9 cellular contexts compared by ENCODE assay signal in the genomic region with DNA sequence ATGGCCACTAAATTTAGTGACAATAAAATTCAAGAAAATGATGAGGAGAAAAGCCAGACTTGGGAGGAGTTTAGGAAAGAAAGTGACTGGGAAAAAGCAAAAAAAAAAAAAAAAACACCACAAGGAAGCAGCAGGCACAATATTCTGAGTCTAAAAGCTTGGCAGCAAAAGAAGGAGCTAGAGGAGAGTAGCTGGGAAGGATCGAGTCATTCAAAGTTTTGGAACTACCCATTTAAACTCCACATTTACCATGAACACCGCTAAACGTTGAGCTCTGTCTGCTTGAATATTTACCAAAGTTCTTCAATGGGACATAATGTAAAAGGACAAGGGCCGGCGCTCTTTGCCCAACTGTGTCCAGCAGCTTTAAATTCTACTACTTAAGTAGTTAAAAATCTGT.
DNase-seq lines count a peak whose midpoint lies in the region; ATAC-seq and TF ChIP-seq lines count a peak whose summit lies in the region.
"Had no signal": no experiment of that assay in that cellular context is flagged by ENCODE, and none has a peak within 500 bp of the region (broad histone marks: within the 10 kb centered on the region; RNA-seq: fewer than 3 reads in every experiment).

No MANE protein-coding gene starts in this region.

- H3K9me2 ChIP-seq in SK-N-SH, result no peaks in the 10 kb centered on the region

- peak overlapping the region; percentile 65 for H3K4me3 Mint-ChIP-seq in activated CD4-positive, alpha-beta T cell treated with anti-CD3 and anti-CD28 coated beads, Interleukin-2, amount 10 ng/mL, durations not matched to agents 24 days and 14 days
- peak overlapping the region; percentile 73 to 77 for H3K4me3 Mint-ChIP-seq in stimulated activated naive B cell treated with anti-CD40 and anti-IgM and Interleukin-4, amounts not matched to agents 10 μg/mL and 1 μg/mL and 100 μg/mL, for 72 hours

- ATAC-seq in stimulated activated naive B cell treated with anti-CD40 and anti-IgM and Interleukin-4, amounts not matched to agents 10 μg/mL and 1 μg/mL and 100 μg/mL, for 72 hours (replicated peaks), result no peak
- ATAC-seq in GM19397 (IDR thresholded peaks at IDR 0.05; ENCODE audit: unreplicated experiment) (no peak), GM19035 (IDR thresholded peaks at IDR 0.05; ENCODE audit: unreplicated experiment) (no peak)

- H4K20me1 ChIP-seq in SK-N-SH (ENCODE audit: insufficient read depth), result no peaks in the 10 kb centered on the region

- no peaks in the 10 kb centered on the region for H3K27me3 ChIP-seq in SK-N-SH (ENCODE audit: insufficient read depth)

- H3K4me1 ChIP-seq in SK-N-SH (ENCODE audit: control insufficient read depth in 1 of 2, insufficient read depth in 2 of 2, low read depth in 1 of 2, low read length in 1 of 2), result peaks cover 51 to 58% of the 10 kb centered on the region in 2 experiments
- H3K4me1 ChIP-seq: parathyroid adenoma had no signal

- peak overlapping the region; percentile 77 for H3K27ac Mint-ChIP-seq in activated CD4-positive, alpha-beta T cell treated with anti-CD3 and anti-CD28 coated beads, Interleukin-2, amount 10 ng/mL, durations not matched to agents 24 days and 14 days
- peak overlapping the region; percentile 89 for H3K27ac Mint-ChIP-seq in stimulated activated naive B cell treated with anti-CD40 and anti-IgM and Interleukin-4, amounts not matched to agents 10 μg/mL and 1 μg/mL and 100 μg/mL, for 72 hours

- H3K4me3 ChIP-seq in SK-N-SH (ENCODE audit: low read depth in 2 of 2, low read length in 1 of 2), result peak overlapping the region in 1 of 2 experiments; percentile 17; a peak in 1 of 4 replicates

- H3F3A ChIP-seq in SK-N-SH (replicated peaks; ENCODE audit: insufficient read depth), result peaks cover 47% of the 10 kb centered on the region

- H3K27me3 Mint-ChIP-seq in activated CD4-positive, alpha-beta T cell treated with anti-CD3 and anti-CD28 coated beads, Interleukin-2, amount 10 ng/mL, durations not matched to agents 24 days and 14 days, result no peaks in the 10 kb centered on the region
- H3K27me3 Mint-ChIP-seq in stimulated activated naive B cell treated with anti-CD40 and anti-IgM and Interleukin-4, amounts not matched to agents 10 μg/mL and 1 μg/mL and 100 μg/mL, for 72 hours, result no peaks in the 10 kb centered on the region

- no peak for TF ChIP-seq RAD21 in SK-N-SH (IDR thresholded peaks at IDR 0.05; ENCODE audit: low read length)

- peaks cover 57% of the 10 kb centered on the region for H3K79me2 ChIP-seq in SK-N-SH (ENCODE audit: insufficient read depth)

- no peak overlapping the region for H2AFZ ChIP-seq in SK-N-SH (ENCODE audit: low read depth)
- H2AFZ ChIP-seq: parathyroid adenoma had no signal

- peaks cover 0 to under 1% of the 10 kb centered on the region in 2 experiments for H3K36me3 ChIP-seq in SK-N-SH (replicated peaks in 1 of 2; ENCODE audit: control insufficient read depth in 1 of 2, insufficient read depth in 2 of 2, low read length in 1 of 2)

- peak overlapping the region; percentile 7 to 96 for H3K27ac ChIP-seq in SK-N-SH (ENCODE audit: low read depth in 2 of 2, low read length in 1 of 2)
- H3K27ac ChIP-seq: parathyroid adenoma had no signal

- peak overlapping the region; percentile 63 for H3K9ac ChIP-seq in SK-N-SH
- H3K9ac ChIP-seq: parathyroid adenoma had no signal

- POLR2A ChIA-PET in SK-N-SH (lab: Yijun Ruan, JAX), result no interaction called here

- TF ChIP-seq EP300 in SK-N-SH (IDR thresholded peaks at IDR 0.05; ENCODE audit: borderline replicate concordance in 1 of 2, low read depth in 1 of 2, low read length in 1 of 2), result no peak

- intact Hi-C loops in activated CD4-positive, alpha-beta T cell treated with anti-CD3 and anti-CD28 coated beads, Interleukin-2, amount 10 ng/mL, durations not matched to agents 24 days and 14 days (cut with micrococcal nuclease), result loop anchor here (1.0 kb wide), 1 partner anchor 14 kb away; no protein-coding TSS in a partner anchor

- H3K9me3 Mint-ChIP-seq in activated CD4-positive, alpha-beta T cell treated with anti-CD3 and anti-CD28 coated beads, Interleukin-2, amount 10 ng/mL, durations not matched to agents 24 days and 14 days, result no peaks in the 10 kb centered on the region
- no peaks in the 10 kb centered on the region for H3K9me3 Mint-ChIP-seq in stimulated activated naive B cell treated with anti-CD40 and anti-IgM and Interleukin-4, amounts not matched to agents 10 μg/mL and 1 μg/mL and 100 μg/mL, for 72 hours

- CTCF ChIA-PET in SK-N-SH (lab: Yijun Ruan, JAX), result interaction anchor here (0.9 to 1.0 kb wide), 2 partner anchors 15 to 142 kb away, joined by 3 read pairs; no protein-coding TSS in a partner anchor

- WGBS in SK-N-SH (ENCODE audit: low lambda C conversion rate), result 58% methylated on average over 5 of the region's 5 CpGs

- peak overlapping the region; percentile 48 for H3K4me2 ChIP-seq in SK-N-SH

- peaks cover 63% of the 10 kb centered on the region for H3K36me3 Mint-ChIP-seq in activated CD4-positive, alpha-beta T cell treated with anti-CD3 and anti-CD28 coated beads, Interleukin-2, amount 10 ng/mL, durations not matched to agents 24 days and 14 days (ENCODE audit: low read depth)
- peaks cover 50 to 71% of the 10 kb centered on the region in 2 donors for H3K36me3 Mint-ChIP-seq in stimulated activated naive B cell treated with anti-CD40 and anti-IgM and Interleukin-4, amounts not matched to agents 10 μg/mL and 1 μg/mL and 100 μg/mL, for 72 hours

- H3K9me3 ChIP-seq in SK-N-SH, result no peaks in the 10 kb centered on the region

- H3K4me1 Mint-ChIP-seq in activated CD4-positive, alpha-beta T cell treated with anti-CD3 and anti-CD28 coated beads, Interleukin-2, amount 10 ng/mL, durations not matched to agents 24 days and 14 days, result peaks cover 59% of the 10 kb centered on the region
- H3K4me1 Mint-ChIP-seq in stimulated activated naive B cell treated with anti-CD40 and anti-IgM and Interleukin-4, amounts not matched to agents 10 μg/mL and 1 μg/mL and 100 μg/mL, for 72 hours, result peaks cover 60 to 91% of the 10 kb centered on the region in 2 donors

- no peak for TF ChIP-seq CTCF in SK-N-SH (IDR thresholded peaks at IDR 0.05)

- no peak for DNase-seq in activated CD4-positive, alpha-beta T cell treated with anti-CD3 and anti-CD28 coated beads, Interleukin-2, amount 10 ng/mL, durations not matched to agents 24 days and 14 days
- no peak for DNase-seq in activated CD4-positive, alpha-beta T cell treated with anti-CD3 and anti-CD28 coated beads, Interleukin-2, amount 50 U/mL, for 4 hours
- DNase-seq in SK-N-SH, result no peak
- peak; percentile 24 for DNase-seq in fibroblast of gingiva (ENCODE audit: low read depth)
- no peak for DNase-seq in stimulated activated naive B cell treated with anti-CD40 and anti-IgM and Interleukin-4, amounts not matched to agents 10 μg/mL and 1 μg/mL and 100 μg/mL, for 72 hours
- no peak for DNase-seq in NCI-H2171 treated with DMSO at 0.1 percent for 48 hours (lab: John Stamatoyannopoulos, UW)

TF ChIP-seq in SK-N-SH, 30 proteins besides CTCF, POLR2A, EP300 and RAD21 (continues in another document):
- TF ChIP-seq RCOR1 (IDR thresholded peaks at IDR 0.05; ENCODE audit: low read length) (no peak), CHD2 (IDR thresholded peaks at IDR 0.05; ENCODE audit: low read length, partially characterized antibody) (no peak), TEAD4 (IDR thresholded peaks at IDR 0.05; ENCODE audit: borderline replicate concordance, insufficient read depth) (no peak), ELF1 (IDR thresholded peaks at IDR 0.05) (no peak), MEF2A (IDR thresholded peaks at IDR 0.05; ENCODE audit: borderline replicate concordance, low read depth) (no peak), FOXJ3 (CRISPR knock-in tag; IDR thresholded peaks at IDR 0.05) (no peak), RXRA (IDR thresholded peaks at IDR 0.05; ENCODE audit: borderline replicate concordance, low read depth) (no peak), TAF1 (IDR thresholded peaks at IDR 0.05; ENCODE audit: borderline replicate concordance, low read depth, low read length) (no peak), GATA2 (CRISPR knock-in tag; IDR thresholded peaks at IDR 0.05) (no peak)
- TF ChIP-seq, protein P1, sequence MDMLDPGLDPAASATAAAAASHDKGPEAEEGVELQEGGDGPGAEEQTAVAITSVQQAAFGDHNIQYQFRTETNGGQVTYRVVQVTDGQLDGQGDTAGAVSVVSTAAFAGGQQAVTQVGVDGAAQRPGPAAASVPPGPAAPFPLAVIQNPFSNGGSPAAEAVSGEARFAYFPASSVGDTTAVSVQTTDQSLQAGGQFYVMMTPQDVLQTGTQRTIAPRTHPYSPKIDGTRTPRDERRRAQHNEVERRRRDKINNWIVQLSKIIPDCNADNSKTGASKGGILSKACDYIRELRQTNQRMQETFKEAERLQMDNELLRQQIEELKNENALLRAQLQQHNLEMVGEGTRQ (IDR thresholded peaks at IDR 0.05; ENCODE audit: borderline replicate concordance, low read depth, low read length), result no peak
- TF ChIP-seq, protein P2, sequence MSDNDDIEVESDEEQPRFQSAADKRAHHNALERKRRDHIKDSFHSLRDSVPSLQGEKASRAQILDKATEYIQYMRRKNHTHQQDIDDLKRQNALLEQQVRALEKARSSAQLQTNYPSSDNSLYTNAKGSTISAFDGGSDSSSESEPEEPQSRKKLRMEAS (IDR thresholded peaks at IDR 0.05; ENCODE audit: low read depth), result no peak
- TF ChIP-seq, protein P3, sequence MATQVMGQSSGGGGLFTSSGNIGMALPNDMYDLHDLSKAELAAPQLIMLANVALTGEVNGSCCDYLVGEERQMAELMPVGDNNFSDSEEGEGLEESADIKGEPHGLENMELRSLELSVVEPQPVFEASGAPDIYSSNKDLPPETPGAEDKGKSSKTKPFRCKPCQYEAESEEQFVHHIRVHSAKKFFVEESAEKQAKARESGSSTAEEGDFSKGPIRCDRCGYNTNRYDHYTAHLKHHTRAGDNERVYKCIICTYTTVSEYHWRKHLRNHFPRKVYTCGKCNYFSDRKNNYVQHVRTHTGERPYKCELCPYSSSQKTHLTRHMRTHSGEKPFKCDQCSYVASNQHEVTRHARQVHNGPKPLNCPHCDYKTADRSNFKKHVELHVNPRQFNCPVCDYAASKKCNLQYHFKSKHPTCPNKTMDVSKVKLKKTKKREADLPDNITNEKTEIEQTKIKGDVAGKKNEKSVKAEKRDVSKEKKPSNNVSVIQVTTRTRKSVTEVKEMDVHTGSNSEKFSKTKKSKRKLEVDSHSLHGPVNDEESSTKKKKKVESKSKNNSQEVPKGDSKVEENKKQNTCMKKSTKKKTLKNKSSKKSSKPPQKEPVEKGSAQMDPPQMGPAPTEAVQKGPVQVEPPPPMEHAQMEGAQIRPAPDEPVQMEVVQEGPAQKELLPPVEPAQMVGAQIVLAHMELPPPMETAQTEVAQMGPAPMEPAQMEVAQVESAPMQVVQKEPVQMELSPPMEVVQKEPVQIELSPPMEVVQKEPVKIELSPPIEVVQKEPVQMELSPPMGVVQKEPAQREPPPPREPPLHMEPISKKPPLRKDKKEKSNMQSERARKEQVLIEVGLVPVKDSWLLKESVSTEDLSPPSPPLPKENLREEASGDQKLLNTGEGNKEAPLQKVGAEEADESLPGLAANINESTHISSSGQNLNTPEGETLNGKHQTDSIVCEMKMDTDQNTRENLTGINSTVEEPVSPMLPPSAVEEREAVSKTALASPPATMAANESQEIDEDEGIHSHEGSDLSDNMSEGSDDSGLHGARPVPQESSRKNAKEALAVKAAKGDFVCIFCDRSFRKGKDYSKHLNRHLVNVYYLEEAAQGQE (IDR thresholded peaks at IDR 0.05; ENCODE audit: low read depth, low read length), result no peak
